13 cellular contexts compared by ENCODE assay signal in genomic region chr15:81163961-81164800, GRCh38. TPM values are rescaled to one million over a fixed set of nuclear protein-coding genes. Genes with fewer than 3 reads are reported as not detected.
DNase-seq lines count a peak whose midpoint lies in the region; ATAC-seq and TF ChIP-seq lines count a peak whose summit lies in the region.
"Had no signal": no experiment of that assay in that cellular context is flagged by ENCODE, and none has a peak within 500 bp of the region (broad histone marks: within the 10 kb centered on the region; RNA-seq: fewer than 3 reads in every experiment).

No MANE protein-coding gene starts in this region.

- H3K27me3 ChIP-seq in GM23338 (ENCODE audit: insufficient read depth) (no peaks in the 10 kb centered on the region), esophagus squamous epithelium (peaks cover 0 to 15% (median 0%) of the 10 kb centered on the region in 4 donors), skeletal muscle satellite cell (ENCODE audit: control insufficient read depth, insufficient read depth, low read length) (no peaks in the 10 kb centered on the region)

- H3K36me3 ChIP-seq in GM23338 (ENCODE audit: insufficient read depth) (no peaks in the 10 kb centered on the region), esophagus squamous epithelium (no peaks in the 10 kb centered on the region), skeletal muscle satellite cell (ENCODE audit: insufficient read depth, low read length) (no peaks in the 10 kb centered on the region)

- no peak overlapping the region for H3K27ac ChIP-seq in GM23338 (ENCODE audit: low read depth)
- H3K27ac ChIP-seq in esophagus squamous epithelium = peak overlapping the region in 3 of 4 donors; percentile 19 to 52 (median 46)

- intact Hi-C loops in esophagus squamous epithelium (cut with DNase I) = no loop called here

- 56 to 62% methylated on average over 2 to 3 of the region's 3 CpGs for WGBS in esophagus squamous epithelium, 2 donors

- no peak overlapping the region for H3K4me3 Mint-ChIP-seq in GM23338
- H3K4me3 Mint-ChIP-seq in stimulated activated memory B cell treated with anti-CD40 and anti-IgM and Interleukin-4, amounts not matched to agents 10 μg/mL and 1 μg/mL and 100 μg/mL, for 72 hours = no peak overlapping the region

- no peak overlapping the region for H2AFZ ChIP-seq in GM23338

- TF ChIP-seq POLR2A in esophagus squamous epithelium (IDR thresholded peaks at IDR 0.05) = no peak

- H3K4me2 ChIP-seq in GM23338 = no peak overlapping the region
- H3K4me2 ChIP-seq in skeletal muscle satellite cell (ENCODE audit: low read length) = peak overlapping the region; percentile 37

- no peaks in the 10 kb centered on the region for H3F3A ChIP-seq in GM23338 (replicated peaks; ENCODE audit: low read depth)

- H3K4me1 Mint-ChIP-seq in GM23338 = no peaks in the 10 kb centered on the region
- peaks cover 19% of the 10 kb centered on the region for H3K4me1 Mint-ChIP-seq in stimulated activated memory B cell treated with anti-CD40 and anti-IgM and Interleukin-4, amounts not matched to agents 10 μg/mL and 1 μg/mL and 100 μg/mL, for 72 hours

- TF ChIP-seq CTCF in GM23338 (conservative IDR thresholded peaks at IDR 0.05; ENCODE audit: low read depth in 2 of 2) (peak in 1 of 2 experiments; percentile 53; a peak in 2 of 4 replicates), esophagus squamous epithelium (IDR thresholded peaks at IDR 0.05) (no peak)

- H3K79me2 ChIP-seq in GM23338 (replicated peaks; ENCODE audit: insufficient read depth) = no peaks in the 10 kb centered on the region

- peaks cover 7% of the 10 kb centered on the region for H3K27me3 Mint-ChIP-seq in GM23338 (ENCODE audit: insufficient read depth, low read depth, poor library complexity)
- peaks cover 33% of the 10 kb centered on the region for H3K27me3 Mint-ChIP-seq in stimulated activated memory B cell treated with anti-CD40 and anti-IgM and Interleukin-4, amounts not matched to agents 10 μg/mL and 1 μg/mL and 100 μg/mL, for 72 hours

- peak; percentile 45; the same call in 1 of the 3 replicates for ATAC-seq in GM23338
- peak; percentile 69 for ATAC-seq in SK-N-SH treated with all-trans-retinoic acid at 6 μM for 48 hours
- ATAC-seq in HG02852 (IDR thresholded peaks at IDR 0.05; ENCODE audit: unreplicated experiment) = no peak
- ATAC-seq in stimulated activated memory B cell treated with anti-CD40 and anti-IgM and Interleukin-4, amounts not matched to agents 10 μg/mL and 1 μg/mL and 100 μg/mL, for 72 hours = no peak
- ATAC-seq: left cardiac atrium had no signal

- H3K4me1 ChIP-seq in GM23338 (ENCODE audit: insufficient read depth) = no peaks in the 10 kb centered on the region
- peaks cover 24 to 57% (median 51%) of the 10 kb centered on the region in 3 donors for H3K4me1 ChIP-seq in esophagus squamous epithelium
- H3K4me1 ChIP-seq in skeletal muscle satellite cell (ENCODE audit: control insufficient read depth, insufficient read depth, low read length) = peaks cover 47% of the 10 kb centered on the region

- no peak overlapping the region for H3K4me3 ChIP-seq in GM23338
- no peak overlapping the region for H3K4me3 ChIP-seq in esophagus squamous epithelium
- H3K4me3 ChIP-seq in skeletal muscle satellite cell (ENCODE audit: low read length) = no peak overlapping the region

- no peak overlapping the region; the same call in 1 of the 2 replicates for H3K27ac Mint-ChIP-seq in GM23338
- no peak overlapping the region for H3K27ac Mint-ChIP-seq in stimulated activated memory B cell treated with anti-CD40 and anti-IgM and Interleukin-4, amounts not matched to agents 10 μg/mL and 1 μg/mL and 100 μg/mL, for 72 hours

- peaks cover 8% of the 10 kb centered on the region; the same call in 2 of the 3 replicates for H3K9me3 Mint-ChIP-seq in GM23338
- no peaks in the 10 kb centered on the region for H3K9me3 Mint-ChIP-seq in stimulated activated memory B cell treated with anti-CD40 and anti-IgM and Interleukin-4, amounts not matched to agents 10 μg/mL and 1 μg/mL and 100 μg/mL, for 72 hours

- no peak overlapping the region for H3K9ac ChIP-seq in skeletal muscle satellite cell (ENCODE audit: low read depth, low read length)

- no peak for DNase-seq in GM23338 (ENCODE audit: low spot score)
- DNase-seq in esophagus squamous epithelium (lab: John Stamatoyannopoulos, UW) = no peak
- DNase-seq in AML-193 (lab: John Stamatoyannopoulos, UW) = no peak
- DNase-seq: effector CD4-positive, alpha-beta T cell; GF-D8; left cardiac atrium; NCI-H1417 treated with DMSO at 0.1 percent for 48 hours; posterior cingulate gyrus; trophoblast cell had no signal

- H4K20me1 ChIP-seq in GM23338 (replicated peaks; ENCODE audit: insufficient read depth) = no peaks in the 10 kb centered on the region

- H3K36me3 Mint-ChIP-seq in GM23338 (ENCODE audit: low read depth) = no peaks in the 10 kb centered on the region
- no peaks in the 10 kb centered on the region for H3K36me3 Mint-ChIP-seq in stimulated activated memory B cell treated with anti-CD40 and anti-IgM and Interleukin-4, amounts not matched to agents 10 μg/mL and 1 μg/mL and 100 μg/mL, for 72 hours

- H3K9me3 ChIP-seq in esophagus squamous epithelium (no peaks in the 10 kb centered on the region), skeletal muscle satellite cell (replicated peaks; ENCODE audit: low read length) (no peaks in the 10 kb centered on the region)

- 0 out of 2 replicates have a peak, but pooled peaks cover 3% of the 10 kb centered on the region for H3K9me2 ChIP-seq in GM23338 (ENCODE audit: insufficient read depth)

TF ChIP-seq in GM23338, 12 proteins besides CTCF, POLR2A, EP300 and RAD21 (continues in another document):
- TF ChIP-seq CREB1 (CRISPR knock-in tag; IDR thresholded peaks at IDR 0.05; ENCODE audit: low read depth) (no peak), EZH2phosphoT487 (IDR thresholded peaks at IDR 0.05; ENCODE audit: unreplicated experiment) (no peak)

TF ChIP-seq in SK-N-SH treated with all-trans-retinoic acid at 6 μM for 48 hours, 23 proteins besides CTCF, POLR2A, EP300 and RAD21 (continues in another document):
- TF ChIP-seq TCF4 (CRISPR knock-in tag; IDR thresholded peaks at IDR 0.05; ENCODE audit: borderline replicate concordance) (no peak), CSRNP3 (CRISPR knock-in tag; IDR thresholded peaks at IDR 0.05) (no peak), ISL1 (CRISPR knock-in tag; IDR thresholded peaks at IDR 0.05) (no peak), ESRRG (CRISPR knock-in tag; IDR thresholded peaks at IDR 0.05) (no peak), POU6F1 (CRISPR knock-in tag; IDR thresholded peaks at IDR 0.05; ENCODE audit: borderline replicate concordance, low read depth) (no peak)

RNA-seq across cellular contexts. Expression of gene CFAP161, which starts 30.1 kb away (rescaled TPM):
- not detected in 2 replicates for total RNA-seq in GM23338 (2014; rRNA removed; shearing (Covaris generic))
- polyA plus RNA-seq in GM23338 (2016; fragmentation: Nextera tagmentation; extraction: Ambion mirVana) = 0.13 TPM in 1 of 2 replicates, not detected in the other
- under 1 TPM in 2 of 4 donors, not detected in 2; 0.38 to 0.88 TPM for total RNA-seq in esophagus squamous epithelium
- total RNA-seq in skeletal muscle satellite cell (2012; rRNA removed) = under 0.01 TPM in 2 replicates

RNA-seq across cellular contexts. Expression of gene IL16, which starts 32.5 kb away (rescaled TPM):
- not detected in 2 replicates for total RNA-seq in GM23338 (2014; rRNA removed; shearing (Covaris generic))
- polyA plus RNA-seq in GM23338 (2016; fragmentation: Nextera tagmentation; extraction: Ambion mirVana) = 0.16 and 0.29 TPM in 2 replicates
- total RNA-seq in esophagus squamous epithelium = 10 to 100 TPM in 1 of 4 donors, 1 to 10 TPM in 3; 2.3 to 20.0 (median 4.6) TPM
- 0.51 and 0.66 TPM in 2 replicates for total RNA-seq in skeletal muscle satellite cell (2012; rRNA removed)

Comparison
In these comparisons a context has a peak if more than half of its experiments do, and no peak if none do; other contexts are left out.
1. ATAC-seq: peak in GM23338 (single experiment) and SK-N-SH treated with all-trans-retinoic acid at 6 μM for 48 hours (single experiment); none in HG02852 (single experiment) and stimulated activated memory B cell treated with anti-CD40 and anti-IgM and Interleukin-4, amounts not matched to agents 10 μg/mL and 1 μg/mL and 100 μg/mL, for 72 hours (single experiment).